18 cellular contexts compared by ENCODE assay signal in genomic region chr12:107450541-107450940, GRCh38.
"Had no signal": no experiment of that assay in that cellular context is flagged by ENCODE, and none has a peak within 500 bp of the region (broad histone marks: within the 10 kb centered on the region; RNA-seq: fewer than 3 reads in every experiment).

No MANE protein-coding gene starts in this region.

- ATAC-seq: activated CD4-positive, CD25-positive, alpha-beta regulatory T cell treated with anti-CD3 and anti-CD28 coated beads, Interleukin-2, amount 50 U/mL, for 24 hours; gastroesophageal sphincter; natural killer cell treated with Interleukin-12 subunit alpha and Interleukin-12 subunit beta and Interleukin-15 and Interleukin-18, amount 100 ng/mL, for 72 hours; stimulated activated naive B cell treated with anti-CD40 and anti-IgM and Interleukin-4, amounts not matched to agents 10 μg/mL and 1 μg/mL and 100 μg/mL, for 72 hours had no signal

- DNase-seq: activated CD4-positive, alpha-beta T cell treated with anti-CD3 and anti-CD28 coated beads, Interleukin-2, amount 50 U/mL, for 4 hours; activated naive CD4-positive, alpha-beta T cell treated with anti-CD3 and anti-CD28 coated beads, Interleukin-2, amount 10 ng/mL, durations not matched to agents 7 days and 5 days; activated T-cell treated with anti-CD3 and anti-CD28 coated beads for 4 hours; endodermal cell; kidney; left ventricle myocardium inferior; nucleus accumbens; stimulated activated CD4-positive, alpha-beta T cell treated with anti-CD3 and anti-CD28 coated beads, Interleukin-15, amount 100 ng/mL, for 24 hours; stimulated activated CD4-positive, alpha-beta T cell treated with anti-CD3 and anti-CD28 coated beads, Interleukin-4, amount 100 ng/mL, for 1 hour; stimulated activated naive B cell treated with anti-CD40 and anti-IgM and Interleukin-4, amounts not matched to agents 10 μg/mL and 1 μg/mL and 100 μg/mL, for 72 hours; thyroid gland; uterus had no signal

- H3K27ac ChIP-seq: ascending aorta, breast epithelium, gastroesophageal sphincter, left ventricle myocardium inferior, right atrium auricular region, thyroid gland, uterus had no signal
